In the genomic region with DNA sequence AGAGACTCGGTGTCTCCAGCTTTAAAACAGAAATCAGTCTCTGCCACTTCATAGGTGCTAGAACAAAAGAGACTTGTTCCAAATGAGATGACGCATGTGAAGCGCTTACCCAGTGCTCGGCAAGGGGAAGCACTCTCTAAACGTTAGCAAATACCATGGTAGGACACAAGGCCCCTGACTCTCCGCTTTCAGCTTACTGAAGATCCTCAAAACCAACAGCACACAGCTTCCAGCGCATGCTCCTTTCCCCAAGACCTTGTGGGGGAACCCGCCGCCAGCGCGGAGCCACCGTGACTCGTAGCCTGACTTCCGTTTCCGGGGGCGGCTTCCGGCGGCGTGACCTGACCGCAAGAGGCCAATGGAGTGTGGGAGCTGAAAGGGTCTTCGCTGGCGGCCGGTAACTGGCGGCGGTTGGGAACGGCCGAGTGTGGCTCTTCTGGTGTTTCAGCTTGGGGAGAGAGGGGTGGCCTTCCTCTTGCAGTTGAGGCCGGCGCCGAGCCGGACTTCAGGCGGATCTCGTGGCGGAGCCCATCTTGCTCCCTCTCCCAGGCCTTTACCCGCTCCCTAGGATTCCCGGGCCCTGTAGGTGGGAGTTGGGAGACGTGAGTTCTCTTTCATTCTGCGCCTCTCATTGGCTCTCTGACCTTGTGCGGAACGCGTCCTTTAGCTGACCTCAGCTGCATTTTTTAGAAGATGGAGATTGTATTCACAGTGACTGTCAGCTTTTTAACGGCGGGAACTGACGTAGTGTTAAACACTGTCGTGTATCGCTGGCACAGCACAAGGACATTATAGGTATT, we compare ENCODE assay signal across 1 cellular context.
TF ChIP-seq lines count a peak whose summit lies in the region.

A gene with protein sequence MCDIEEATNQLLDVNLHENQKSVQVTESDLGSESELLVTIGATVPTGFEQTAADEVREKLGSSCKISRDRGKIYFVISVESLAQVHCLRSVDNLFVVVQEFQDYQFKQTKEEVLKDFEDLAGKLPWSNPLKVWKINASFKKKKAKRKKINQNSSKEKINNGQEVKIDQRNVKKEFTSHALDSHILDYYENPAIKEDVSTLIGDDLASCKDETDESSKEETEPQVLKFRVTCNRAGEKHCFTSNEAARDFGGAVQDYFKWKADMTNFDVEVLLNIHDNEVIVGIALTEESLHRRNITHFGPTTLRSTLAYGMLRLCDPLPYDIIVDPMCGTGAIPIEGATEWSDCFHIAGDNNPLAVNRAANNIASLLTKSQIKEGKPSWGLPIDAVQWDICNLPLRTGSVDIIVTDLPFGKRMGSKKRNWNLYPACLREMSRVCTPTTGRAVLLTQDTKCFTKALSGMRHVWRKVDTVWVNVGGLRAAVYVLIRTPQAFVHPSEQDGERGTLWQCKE (plus strand): TSS at position 324 of the 800 bp plus-strand sequence. CDS start 2,015 bp downstream, outside the sequence.

TF ChIP-seq in K562, 482 proteins besides CTCF, POLR2A, EP300 and RAD21 (continued from another document and continues in another):
- TF ChIP-seq, protein P1, sequence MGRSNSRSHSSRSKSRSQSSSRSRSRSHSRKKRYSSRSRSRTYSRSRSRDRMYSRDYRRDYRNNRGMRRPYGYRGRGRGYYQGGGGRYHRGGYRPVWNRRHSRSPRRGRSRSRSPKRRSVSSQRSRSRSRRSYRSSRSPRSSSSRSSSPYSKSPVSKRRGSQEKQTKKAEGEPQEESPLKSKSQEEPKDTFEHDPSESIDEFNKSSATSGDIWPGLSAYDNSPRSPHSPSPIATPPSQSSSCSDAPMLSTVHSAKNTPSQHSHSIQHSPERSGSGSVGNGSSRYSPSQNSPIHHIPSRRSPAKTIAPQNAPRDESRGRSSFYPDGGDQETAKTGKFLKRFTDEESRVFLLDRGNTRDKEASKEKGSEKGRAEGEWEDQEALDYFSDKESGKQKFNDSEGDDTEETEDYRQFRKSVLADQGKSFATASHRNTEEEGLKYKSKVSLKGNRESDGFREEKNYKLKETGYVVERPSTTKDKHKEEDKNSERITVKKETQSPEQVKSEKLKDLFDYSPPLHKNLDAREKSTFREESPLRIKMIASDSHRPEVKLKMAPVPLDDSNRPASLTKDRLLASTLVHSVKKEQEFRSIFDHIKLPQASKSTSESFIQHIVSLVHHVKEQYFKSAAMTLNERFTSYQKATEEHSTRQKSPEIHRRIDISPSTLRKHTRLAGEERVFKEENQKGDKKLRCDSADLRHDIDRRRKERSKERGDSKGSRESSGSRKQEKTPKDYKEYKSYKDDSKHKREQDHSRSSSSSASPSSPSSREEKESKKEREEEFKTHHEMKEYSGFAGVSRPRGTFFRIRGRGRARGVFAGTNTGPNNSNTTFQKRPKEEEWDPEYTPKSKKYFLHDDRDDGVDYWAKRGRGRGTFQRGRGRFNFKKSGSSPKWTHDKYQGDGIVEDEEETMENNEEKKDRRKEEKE (IDR thresholded peaks at IDR 0.05; ENCODE audit: borderline replicate concordance in 1 of 2, control insufficient read depth in 1 of 2, low read depth in 2 of 2, low read length in 1 of 2): 0 out of 4 replicates have a peak, but pooled peaks of 1 of the 2 experiments have one; percentile 73
- TF ChIP-seq, protein P2, sequence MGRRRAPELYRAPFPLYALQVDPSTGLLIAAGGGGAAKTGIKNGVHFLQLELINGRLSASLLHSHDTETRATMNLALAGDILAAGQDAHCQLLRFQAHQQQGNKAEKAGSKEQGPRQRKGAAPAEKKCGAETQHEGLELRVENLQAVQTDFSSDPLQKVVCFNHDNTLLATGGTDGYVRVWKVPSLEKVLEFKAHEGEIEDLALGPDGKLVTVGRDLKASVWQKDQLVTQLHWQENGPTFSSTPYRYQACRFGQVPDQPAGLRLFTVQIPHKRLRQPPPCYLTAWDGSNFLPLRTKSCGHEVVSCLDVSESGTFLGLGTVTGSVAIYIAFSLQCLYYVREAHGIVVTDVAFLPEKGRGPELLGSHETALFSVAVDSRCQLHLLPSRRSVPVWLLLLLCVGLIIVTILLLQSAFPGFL (CRISPR knock-in tag; IDR thresholded peaks at IDR 0.05): no peak
- TF ChIP-seq RBM34 (IDR thresholded peaks at IDR 0.05; ENCODE audit: borderline replicate concordance, insufficient read depth, low read length) (no peak), FOXP1 (CRISPR knock-in tag; IDR thresholded peaks at IDR 0.05) (peak; percentile 86; the same call in 1 of the 2 replicates), SIN3A (IDR thresholded peaks at IDR 0.05; ENCODE audit: borderline replicate concordance in 2 of 2, control insufficient read depth in 1 of 2, low read depth in 2 of 2, low read length in 2 of 2) (peak; percentile 71 to 93; a peak in 2 of 4 replicates), CHCHD3 (CRISPR knock-in tag; IDR thresholded peaks at IDR 0.05) (0 out of 2 replicates have a peak, but pooled peaks have one; percentile 72), ZEB2 (IDR thresholded peaks at IDR 0.05) (0 out of 2 replicates have a peak, but pooled peaks have one; percentile 57), TBP (optimal IDR thresholded peaks at IDR 0.05; ENCODE audit: low read depth, low read length) (peak; percentile 91), HNRNPK (IDR thresholded peaks at IDR 0.05; ENCODE audit: low read depth, low read length, poor library complexity, severe bottlenecking) (no peak), GABPB1 (CRISPR knock-in tag; IDR thresholded peaks at IDR 0.05) (peak; percentile 98), ZNF778 (CRISPR knock-in tag; IDR thresholded peaks at IDR 0.05) (no peak), GTF2A2 (tag; IDR thresholded peaks at IDR 0.05) (peak; percentile 64; the same call in 1 of the 2 replicates)
- TF ChIP-seq, protein P3, sequence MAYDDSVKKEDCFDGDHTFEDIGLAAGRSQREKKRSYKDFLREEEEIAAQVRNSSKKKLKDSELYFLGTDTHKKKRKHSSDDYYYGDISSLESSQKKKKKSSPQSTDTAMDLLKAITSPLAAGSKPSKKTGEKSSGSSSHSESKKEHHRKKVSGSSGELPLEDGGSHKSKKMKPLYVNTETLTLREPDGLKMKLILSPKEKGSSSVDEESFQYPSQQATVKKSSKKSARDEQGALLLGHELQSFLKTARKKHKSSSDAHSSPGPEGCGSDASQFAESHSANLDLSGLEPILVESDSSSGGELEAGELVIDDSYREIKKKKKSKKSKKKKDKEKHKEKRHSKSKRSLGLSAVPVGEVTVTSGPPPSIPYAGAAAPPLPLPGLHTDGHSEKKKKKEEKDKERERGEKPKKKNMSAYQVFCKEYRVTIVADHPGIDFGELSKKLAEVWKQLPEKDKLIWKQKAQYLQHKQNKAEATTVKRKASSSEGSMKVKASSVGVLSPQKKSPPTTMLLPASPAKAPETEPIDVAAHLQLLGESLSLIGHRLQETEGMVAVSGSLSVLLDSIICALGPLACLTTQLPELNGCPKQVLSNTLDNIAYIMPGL (CRISPR knock-in tag; IDR thresholded peaks at IDR 0.05): peak; percentile 69; the same call in 1 of the 2 replicates
- TF ChIP-seq, protein P4, sequence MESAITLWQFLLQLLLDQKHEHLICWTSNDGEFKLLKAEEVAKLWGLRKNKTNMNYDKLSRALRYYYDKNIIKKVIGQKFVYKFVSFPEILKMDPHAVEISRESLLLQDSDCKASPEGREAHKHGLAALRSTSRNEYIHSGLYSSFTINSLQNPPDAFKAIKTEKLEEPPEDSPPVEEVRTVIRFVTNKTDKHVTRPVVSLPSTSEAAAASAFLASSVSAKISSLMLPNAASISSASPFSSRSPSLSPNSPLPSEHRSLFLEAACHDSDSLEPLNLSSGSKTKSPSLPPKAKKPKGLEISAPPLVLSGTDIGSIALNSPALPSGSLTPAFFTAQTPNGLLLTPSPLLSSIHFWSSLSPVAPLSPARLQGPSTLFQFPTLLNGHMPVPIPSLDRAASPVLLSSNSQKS (CRISPR knock-in tag; IDR thresholded peaks at IDR 0.05): no peak
- TF ChIP-seq, protein P5, sequence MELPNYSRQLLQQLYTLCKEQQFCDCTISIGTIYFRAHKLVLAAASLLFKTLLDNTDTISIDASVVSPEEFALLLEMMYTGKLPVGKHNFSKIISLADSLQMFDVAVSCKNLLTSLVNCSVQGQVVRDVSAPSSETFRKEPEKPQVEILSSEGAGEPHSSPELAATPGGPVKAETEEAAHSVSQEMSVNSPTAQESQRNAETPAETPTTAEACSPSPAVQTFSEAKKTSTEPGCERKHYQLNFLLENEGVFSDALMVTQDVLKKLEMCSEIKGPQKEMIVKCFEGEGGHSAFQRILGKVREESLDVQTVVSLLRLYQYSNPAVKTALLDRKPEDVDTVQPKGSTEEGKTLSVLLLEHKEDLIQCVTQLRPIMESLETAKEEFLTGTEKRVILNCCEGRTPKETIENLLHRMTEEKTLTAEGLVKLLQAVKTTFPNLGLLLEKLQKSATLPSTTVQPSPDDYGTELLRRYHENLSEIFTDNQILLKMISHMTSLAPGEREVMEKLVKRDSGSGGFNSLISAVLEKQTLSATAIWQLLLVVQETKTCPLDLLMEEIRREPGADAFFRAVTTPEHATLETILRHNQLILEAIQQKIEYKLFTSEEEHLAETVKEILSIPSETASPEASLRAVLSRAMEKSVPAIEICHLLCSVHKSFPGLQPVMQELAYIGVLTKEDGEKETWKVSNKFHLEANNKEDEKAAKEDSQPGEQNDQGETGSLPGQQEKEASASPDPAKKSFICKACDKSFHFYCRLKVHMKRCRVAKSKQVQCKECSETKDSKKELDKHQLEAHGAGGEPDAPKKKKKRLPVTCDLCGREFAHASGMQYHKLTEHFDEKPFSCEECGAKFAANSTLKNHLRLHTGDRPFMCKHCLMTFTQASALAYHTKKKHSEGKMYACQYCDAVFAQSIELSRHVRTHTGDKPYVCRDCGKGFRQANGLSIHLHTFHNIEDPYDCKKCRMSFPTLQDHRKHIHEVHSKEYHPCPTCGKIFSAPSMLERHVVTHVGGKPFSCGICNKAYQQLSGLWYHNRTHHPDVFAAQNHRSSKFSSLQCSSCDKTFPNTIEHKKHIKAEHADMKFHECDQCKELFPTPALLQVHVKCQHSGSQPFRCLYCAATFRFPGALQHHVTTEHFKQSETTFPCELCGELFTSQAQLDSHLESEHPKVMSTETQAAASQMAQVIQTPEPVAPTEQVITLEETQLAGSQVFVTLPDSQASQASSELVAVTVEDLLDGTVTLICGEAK (IDR thresholded peaks at IDR 0.05): peak; percentile 98
- TF ChIP-seq, protein P5 (CRISPR knock-in tag; IDR thresholded peaks at IDR 0.05): no peak
- TF ChIP-seq, protein P6, sequence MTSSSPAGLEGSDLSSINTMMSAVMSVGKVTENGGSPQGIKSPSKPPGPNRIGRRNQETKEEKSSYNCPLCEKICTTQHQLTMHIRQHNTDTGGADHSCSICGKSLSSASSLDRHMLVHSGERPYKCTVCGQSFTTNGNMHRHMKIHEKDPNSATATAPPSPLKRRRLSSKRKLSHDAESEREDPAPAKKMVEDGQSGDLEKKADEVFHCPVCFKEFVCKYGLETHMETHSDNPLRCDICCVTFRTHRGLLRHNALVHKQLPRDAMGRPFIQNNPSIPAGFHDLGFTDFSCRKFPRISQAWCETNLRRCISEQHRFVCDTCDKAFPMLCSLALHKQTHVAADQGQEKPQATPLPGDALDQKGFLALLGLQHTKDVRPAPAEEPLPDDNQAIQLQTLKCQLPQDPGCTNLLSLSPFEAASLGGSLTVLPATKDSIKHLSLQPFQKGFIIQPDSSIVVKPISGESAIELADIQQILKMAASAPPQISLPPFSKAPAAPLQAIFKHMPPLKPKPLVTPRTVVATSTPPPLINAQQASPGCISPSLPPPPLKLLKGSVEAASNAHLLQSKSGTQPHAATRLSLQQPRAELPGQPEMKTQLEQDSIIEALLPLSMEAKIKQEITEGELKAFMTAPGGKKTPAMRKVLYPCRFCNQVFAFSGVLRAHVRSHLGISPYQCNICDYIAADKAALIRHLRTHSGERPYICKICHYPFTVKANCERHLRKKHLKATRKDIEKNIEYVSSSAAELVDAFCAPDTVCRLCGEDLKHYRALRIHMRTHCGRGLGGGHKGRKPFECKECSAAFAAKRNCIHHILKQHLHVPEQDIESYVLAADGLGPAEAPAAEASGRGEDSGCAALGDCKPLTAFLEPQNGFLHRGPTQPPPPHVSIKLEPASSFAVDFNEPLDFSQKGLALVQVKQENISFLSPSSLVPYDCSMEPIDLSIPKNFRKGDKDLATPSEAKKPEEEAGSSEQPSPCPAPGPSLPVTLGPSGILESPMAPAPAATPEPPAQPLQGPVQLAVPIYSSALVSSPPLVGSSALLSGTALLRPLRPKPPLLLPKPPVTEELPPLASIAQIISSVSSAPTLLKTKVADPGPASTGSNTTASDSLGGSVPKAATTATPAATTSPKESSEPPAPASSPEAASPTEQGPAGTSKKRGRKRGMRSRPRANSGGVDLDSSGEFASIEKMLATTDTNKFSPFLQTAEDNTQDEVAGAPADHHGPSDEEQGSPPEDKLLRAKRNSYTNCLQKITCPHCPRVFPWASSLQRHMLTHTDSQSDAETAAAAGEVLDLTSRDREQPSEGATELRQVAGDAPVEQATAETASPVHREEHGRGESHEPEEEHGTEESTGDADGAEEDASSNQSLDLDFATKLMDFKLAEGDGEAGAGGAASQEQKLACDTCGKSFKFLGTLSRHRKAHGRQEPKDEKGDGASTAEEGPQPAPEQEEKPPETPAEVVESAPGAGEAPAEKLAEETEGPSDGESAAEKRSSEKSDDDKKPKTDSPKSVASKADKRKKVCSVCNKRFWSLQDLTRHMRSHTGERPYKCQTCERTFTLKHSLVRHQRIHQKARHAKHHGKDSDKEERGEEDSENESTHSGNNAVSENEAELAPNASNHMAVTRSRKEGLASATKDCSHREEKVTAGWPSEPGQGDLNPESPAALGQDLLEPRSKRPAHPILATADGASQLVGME (CRISPR knock-in tag; IDR thresholded peaks at IDR 0.05): peak; percentile 67; the same call in 1 of the 2 replicates
- TF ChIP-seq, protein P7, sequence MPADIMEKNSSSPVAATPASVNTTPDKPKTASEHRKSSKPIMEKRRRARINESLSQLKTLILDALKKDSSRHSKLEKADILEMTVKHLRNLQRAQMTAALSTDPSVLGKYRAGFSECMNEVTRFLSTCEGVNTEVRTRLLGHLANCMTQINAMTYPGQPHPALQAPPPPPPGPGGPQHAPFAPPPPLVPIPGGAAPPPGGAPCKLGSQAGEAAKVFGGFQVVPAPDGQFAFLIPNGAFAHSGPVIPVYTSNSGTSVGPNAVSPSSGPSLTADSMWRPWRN (IDR thresholded peaks at IDR 0.05; ENCODE audit: low read depth): peak; percentile 49; the same call in 1 of the 2 replicates
